1 cellular context compared by ENCODE assay signal in the genomic region with DNA sequence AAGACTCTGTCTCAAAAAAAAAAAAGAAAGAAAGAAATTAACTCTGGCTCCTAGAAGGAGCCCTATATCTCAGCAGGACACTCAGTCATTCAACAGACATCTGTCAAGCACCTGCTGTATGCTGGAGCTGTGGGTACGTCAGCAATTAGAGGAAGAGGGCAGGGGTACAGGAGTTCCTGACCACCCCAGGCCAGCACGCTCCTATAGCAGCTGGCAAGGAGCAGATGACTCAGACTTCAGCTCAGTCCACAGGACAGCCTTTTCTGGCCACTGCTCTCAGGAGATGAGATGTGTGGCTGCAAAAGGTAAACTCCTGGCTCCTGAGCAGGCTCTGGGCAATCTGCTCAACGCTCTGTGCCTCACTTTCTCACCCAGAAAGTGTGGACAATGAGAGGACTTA.
TF ChIP-seq lines count a peak whose summit lies in the region.

No MANE protein-coding gene starts in this region.

TF ChIP-seq in HepG2, 621 proteins besides CTCF, POLR2A, EP300 and RAD21:
- TF ChIP-seq ZSCAN30 (CRISPR knock-in tag; IDR thresholded peaks at IDR 0.05) (no peak), ZSCAN21 (CRISPR knock-in tag; IDR thresholded peaks at IDR 0.05; ENCODE audit: borderline replicate concordance) (no peak), HDAC2 (CRISPR knock-in tag; IDR thresholded peaks at IDR 0.05) (no peak), ZC3H13 (CRISPR knock-in tag; IDR thresholded peaks at IDR 0.05) (peak; percentile 87; the same call in 1 of the 2 replicates)
- TF ChIP-seq, protein P1, sequence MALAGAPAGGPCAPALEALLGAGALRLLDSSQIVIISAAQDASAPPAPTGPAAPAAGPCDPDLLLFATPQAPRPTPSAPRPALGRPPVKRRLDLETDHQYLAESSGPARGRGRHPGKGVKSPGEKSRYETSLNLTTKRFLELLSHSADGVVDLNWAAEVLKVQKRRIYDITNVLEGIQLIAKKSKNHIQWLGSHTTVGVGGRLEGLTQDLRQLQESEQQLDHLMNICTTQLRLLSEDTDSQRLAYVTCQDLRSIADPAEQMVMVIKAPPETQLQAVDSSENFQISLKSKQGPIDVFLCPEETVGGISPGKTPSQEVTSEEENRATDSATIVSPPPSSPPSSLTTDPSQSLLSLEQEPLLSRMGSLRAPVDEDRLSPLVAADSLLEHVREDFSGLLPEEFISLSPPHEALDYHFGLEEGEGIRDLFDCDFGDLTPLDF (CRISPR knock-in tag; IDR thresholded peaks at IDR 0.05): no peak
